Comparison of ENCODE assay signal across 8 cellular contexts in genomic region chr14:73728106-73729014, GRCh38. TPM values are rescaled to one million over a fixed set of nuclear protein-coding genes. Genes with fewer than 3 reads are reported as not detected.
DNase-seq lines count a peak whose midpoint lies in the region; ATAC-seq, FAIRE-seq and TF ChIP-seq lines count a peak whose summit lies in the region.

No MANE protein-coding gene starts in this region.

- ATAC-seq in A549 (peak; percentile 60 to 77; a peak in 5 of 6 replicates), GM18870 (IDR thresholded peaks at IDR 0.05; ENCODE audit: unreplicated experiment) (peak; percentile 53), heart left ventricle (peak; percentile 64 to 80 (median 76)), upper lobe of right lung (peak; percentile 94)
- ATAC-seq in activated naive CD8-positive, alpha-beta T cell treated with anti-CD3 and anti-CD28 coated beads, Interleukin-2, amount 50 U/mL, for 24 hours = peak; percentile 87

- no peaks in the 10 kb centered on the region for H3K9me3 Mint-ChIP-seq in activated naive CD8-positive, alpha-beta T cell treated with anti-CD3 and anti-CD28 coated beads, Interleukin-2, amount 50 U/mL, for 24 hours
- H3K9me3 Mint-ChIP-seq in progenitor cell of endocrine pancreas (ENCODE audit: low read depth) = no peaks in the 10 kb centered on the region

- peaks cover 0 to 90% (median 79%) of the 10 kb centered on the region in 9 donors for H3K36me3 ChIP-seq in heart left ventricle
- peaks cover 90% of the 10 kb centered on the region for H3K36me3 ChIP-seq in upper lobe of right lung

- TF ChIP-seq POLR2A in A549 (IDR thresholded peaks at IDR 0.05; ENCODE audit: low read length) (no peak), heart left ventricle (IDR thresholded peaks at IDR 0.05) (no peak)

- H3K27ac Mint-ChIP-seq in activated naive CD8-positive, alpha-beta T cell treated with anti-CD3 and anti-CD28 coated beads, Interleukin-2, amount 50 U/mL, for 24 hours = peak overlapping the region; percentile 84
- H3K27ac Mint-ChIP-seq in progenitor cell of endocrine pancreas = peak overlapping the region; percentile 77

- H3K4me3 ChIP-seq in A549 (no peak overlapping the region), heart left ventricle (no peak overlapping the region), upper lobe of right lung (no peak overlapping the region)

- H3K36me3 Mint-ChIP-seq in activated naive CD8-positive, alpha-beta T cell treated with anti-CD3 and anti-CD28 coated beads, Interleukin-2, amount 50 U/mL, for 24 hours (ENCODE audit: low read depth) = peaks cover 62% of the 10 kb centered on the region
- peaks cover 15% of the 10 kb centered on the region for H3K36me3 Mint-ChIP-seq in progenitor cell of endocrine pancreas (ENCODE audit: insufficient read depth)

- peak overlapping the region; percentile 42 to 76; a peak in 5 of 6 replicates for H3K27ac ChIP-seq in A549
- peak overlapping the region in 10 of 12 donors; percentile 22 to 84 (median 60) for H3K27ac ChIP-seq in heart left ventricle
- H3K27ac ChIP-seq in upper lobe of right lung = peak overlapping the region; percentile 48

- no peak for FAIRE-seq in A549 (lab: Jason Lieb, UNC)

- no peak overlapping the region for H3K4me3 Mint-ChIP-seq in activated naive CD8-positive, alpha-beta T cell treated with anti-CD3 and anti-CD28 coated beads, Interleukin-2, amount 50 U/mL, for 24 hours
- no peak overlapping the region for H3K4me3 Mint-ChIP-seq in progenitor cell of endocrine pancreas (ENCODE audit: low read depth)

- TF ChIP-seq CTCF in A549 (IDR thresholded peaks at IDR 0.05) (peak; percentile 92), heart left ventricle (IDR thresholded peaks at IDR 0.05) (peak; percentile 90 to 98 (median 96)), progenitor cell of endocrine pancreas (IDR thresholded peaks at IDR 0.05; ENCODE audit: unreplicated experiment) (peak; percentile 94), upper lobe of right lung (IDR thresholded peaks at IDR 0.05) (peak; percentile 96)

- no peak for TF ChIP-seq EP300 in A549 (IDR thresholded peaks at IDR 0.05)

- TF ChIP-seq RAD21 in A549 (conservative IDR thresholded peaks at IDR 0.05 in 1 of 2, IDR thresholded peaks at IDR 0.05 in 1 of 2) = peak; percentile 95 to 97

- POLR2A ChIA-PET in A549 (lab: Yijun Ruan, JAX) = interaction anchor here (0.7 to 1.3 kb wide), 4 partner anchors 21 to 123 kb away, joined by 3 to 5 read pairs (median 4); partner anchors contain the start of gene PTGR2

- WGBS in A549 (ENCODE audit: missing lambda C conversion rate) = 47% methylated on average over 13 of the region's 16 CpGs
- 50 to 70% (median 53%) methylated on average over 11 to 16 of the region's 16 CpGs for WGBS in heart left ventricle, 4 donors

- H3K4me1 ChIP-seq in A549 (peaks cover 55% of the 10 kb centered on the region), heart left ventricle (peaks cover 0 to 83% (median 62%) of the 10 kb centered on the region in 12 donors), upper lobe of right lung (peaks cover 39% of the 10 kb centered on the region)

- H3K9me3 ChIP-seq in A549 (no peaks in the 10 kb centered on the region), heart left ventricle (no peaks in the 10 kb centered on the region), upper lobe of right lung (no peaks in the 10 kb centered on the region)

- H3K27me3 ChIP-seq in heart left ventricle = no peaks in the 10 kb centered on the region
- no peaks in the 10 kb centered on the region for H3K27me3 ChIP-seq in upper lobe of right lung

- H3K4me1 Mint-ChIP-seq in activated naive CD8-positive, alpha-beta T cell treated with anti-CD3 and anti-CD28 coated beads, Interleukin-2, amount 50 U/mL, for 24 hours = peaks cover 36% of the 10 kb centered on the region
- no peaks in the 10 kb centered on the region for H3K4me1 Mint-ChIP-seq in progenitor cell of endocrine pancreas (ENCODE audit: low read depth)

- intact Hi-C loops in heart left ventricle (cut with DNase I) (loop anchor here (1.0 to 10.0 kb wide), 7 partner anchors 30 to 159 kb away; partner anchors contain the start of gene ZNF410 (in 2 of the 10)), upper lobe of right lung (cut with DNase I) (no loop called here)

- peak overlapping the region; percentile 32; the same call in 1 of the 3 replicates for H3K4me2 ChIP-seq in A549

- no peaks in the 10 kb centered on the region for H3K27me3 Mint-ChIP-seq in activated naive CD8-positive, alpha-beta T cell treated with anti-CD3 and anti-CD28 coated beads, Interleukin-2, amount 50 U/mL, for 24 hours
- H3K27me3 Mint-ChIP-seq in progenitor cell of endocrine pancreas = no peaks in the 10 kb centered on the region

- DNase-seq in A549 (ENCODE audit: low read depth in 1 of 2, low spot score in 1 of 2) (peak; percentile 78 to 87), NCI-H1105 treated with DMSO at 0.1 percent for 48 hours (lab: John Stamatoyannopoulos, UW) (peak; percentile 67), T follicular helper cell (ENCODE audit: low read depth) (peak; percentile 81), heart left ventricle (peak; percentile 86 to 91 (median 88)), progenitor cell of endocrine pancreas (ENCODE audit: low spot score, unreplicated experiment) (peak; percentile 77), upper lobe of right lung (peak; percentile 87)
- DNase-seq in activated naive CD8-positive, alpha-beta T cell treated with anti-CD3 and anti-CD28 coated beads, Interleukin-2, amount 50 U/mL, for 24 hours = peak; percentile 91

- CTCF ChIA-PET in A549 (lab: Yijun Ruan, JAX) = interaction anchor here (0.5 to 16.0 kb wide), 51 partner anchors 8 to 307 kb away, joined by 3 to 210 read pairs (median 4); partner anchors contain the start of genes PNMA1 and PTGR2

TF ChIP-seq in A549, 52 proteins besides CTCF, POLR2A, EP300 and RAD21:
- TF ChIP-seq SREBF2 (IDR thresholded peaks at IDR 0.05) = no peak
- no peak for TF ChIP-seq NFE2L2 (conservative IDR thresholded peaks at IDR 0.05; ENCODE audit: low read length)
- no peak for TF ChIP-seq HOXB5 (CRISPR knock-in tag; IDR thresholded peaks at IDR 0.05)
- peak; percentile 96 for TF ChIP-seq SMC3 (IDR thresholded peaks at IDR 0.05)
- TF ChIP-seq ESRRA (IDR thresholded peaks at IDR 0.05; ENCODE audit: borderline replicate concordance, low read length) = peak; percentile 58; the same call in 1 of the 2 replicates
- TF ChIP-seq RFX5 (IDR thresholded peaks at IDR 0.05) = no peak
- TF ChIP-seq REST (IDR thresholded peaks at IDR 0.05) = no peak

RNA-seq across cellular contexts. Expression of gene PNMA1, which starts 14.2 kb away (rescaled TPM):
- polyA plus RNA-seq in A549 (2011; rRNA removed) = 20.8 and 21.2 TPM in 2 replicates
- polyA plus RNA-seq in A549 (2012; cell fraction: cytosol; rRNA removed) = 25.0 and 27.8 TPM in 2 replicates
- 28.3 and 29.6 TPM in 2 replicates for polyA plus RNA-seq in A549 (2012; cell fraction: nucleus; rRNA removed)
- polyA plus RNA-seq in A549 (2017; fragmentation: RNase III; extraction: RNeasy Plus Mini Kit Qiagen cat#74134 plus additional on column Dnase treatment) = 43.4 to 49.8 TPM (median 47.3 TPM) in 3 replicates
- polyA minus RNA-seq in A549 (2011; rRNA and poly(A)+ RNA removed) = 6.2 and 10.5 TPM in 2 replicates
- total RNA-seq in heart left ventricle = 10 to 100 TPM; 14.5 to 32.3 (median 25.9) TPM
- polyA plus RNA-seq in heart left ventricle = 10 to 100 TPM in 1 of 2 donors, 1 to 10 TPM in 1; 7.4 to 27.3 TPM
- 52.7 and 59.0 TPM in 2 replicates for total RNA-seq in progenitor cell of endocrine pancreas
- 22.0 TPM for total RNA-seq in upper lobe of right lung
